In genomic region chr5:141650851-141651727, GRCh38 we compare ENCODE assay signal across 1 cellular context.
TF ChIP-seq lines count a peak whose summit lies in the region.

TSS of gene FCHSD1 (minus strand) at chr5:141651418. CDS start at chr5:141651368, 50 bp downstream.

TF ChIP-seq in GM23338, 12 proteins besides CTCF, POLR2A, EP300 and RAD21 (continued from another document):
- TF ChIP-seq ZNF462 (CRISPR knock-in tag; IDR thresholded peaks at IDR 0.05): no peak
